In genomic region chr6:145139451-145139850, GRCh38 we compare ENCODE assay signal across 12 cellular contexts.
DNase-seq lines count a peak whose midpoint lies in the region; ATAC-seq and TF ChIP-seq lines count a peak whose summit lies in the region.
"Had no signal": no experiment of that assay in that cellular context is flagged by ENCODE, and none has a peak within 500 bp of the region (broad histone marks: within the 10 kb centered on the region; RNA-seq: fewer than 3 reads in every experiment).

No MANE protein-coding gene starts in this region.

- no peaks in the 10 kb centered on the region for H3K36me3 Mint-ChIP-seq in activated CD8-positive, alpha-beta T cell treated with anti-CD3 and anti-CD28 coated beads, Interleukin-2, amount 10 ng/mL, durations not matched to agents 7 days and 5 days (ENCODE audit: low read depth)
- no peaks in the 10 kb centered on the region for H3K36me3 Mint-ChIP-seq in activated CD4-positive, alpha-beta memory T cell treated with anti-CD3 and anti-CD28 coated beads for 36 hours

- CTCF ChIA-PET in activated CD8-positive, alpha-beta T cell treated with anti-CD3 and anti-CD28 coated beads, Interleukin-2, amount 10 ng/mL, durations not matched to agents 7 days and 5 days (lab: Charles Lee): no interaction called here
- CTCF ChIA-PET in activated CD4-positive, alpha-beta memory T cell treated with anti-CD3 and anti-CD28 coated beads for 36 hours (lab: Charles Lee): no interaction called here

- no peak for TF ChIP-seq CTCF in right lobe of liver (IDR thresholded peaks at IDR 0.05)

- no peak overlapping the region for H3K9ac ChIP-seq in SK-N-MC (ENCODE audit: insufficient read length)

- no peaks in the 10 kb centered on the region for H3K27me3 ChIP-seq in right lobe of liver

- H3K27me3 Mint-ChIP-seq in activated CD8-positive, alpha-beta T cell treated with anti-CD3 and anti-CD28 coated beads, Interleukin-2, amount 10 ng/mL, durations not matched to agents 7 days and 5 days (ENCODE audit: low read depth): no peaks in the 10 kb centered on the region
- peaks cover 14% of the 10 kb centered on the region for H3K27me3 Mint-ChIP-seq in activated CD4-positive, alpha-beta memory T cell treated with anti-CD3 and anti-CD28 coated beads for 36 hours

- TF ChIP-seq POLR2A in right lobe of liver (IDR thresholded peaks at IDR 0.05): no peak

- H3K4me1 ChIP-seq in right lobe of liver: peaks cover 0 to 13% (median 0%) of the 10 kb centered on the region in 4 donors

- no peaks in the 10 kb centered on the region for H3K9me3 ChIP-seq in SK-N-MC (ENCODE audit: low read depth, low read length)
- H3K9me3 ChIP-seq in right lobe of liver: no peaks in the 10 kb centered on the region

- H3K36me3 ChIP-seq in SK-N-MC (ENCODE audit: insufficient read depth, low read length) (no peaks in the 10 kb centered on the region), right lobe of liver (no peaks in the 10 kb centered on the region)

- peak overlapping the region; percentile 77 for H3K27ac ChIP-seq in SK-N-MC
- no peak overlapping the region for H3K27ac ChIP-seq in right lobe of liver
- H3K27ac ChIP-seq: C4-2B had no signal

- no peaks in the 10 kb centered on the region for H3K9me3 Mint-ChIP-seq in activated CD8-positive, alpha-beta T cell treated with anti-CD3 and anti-CD28 coated beads, Interleukin-2, amount 10 ng/mL, durations not matched to agents 7 days and 5 days (ENCODE audit: insufficient read depth)
- no peaks in the 10 kb centered on the region for H3K9me3 Mint-ChIP-seq in activated CD4-positive, alpha-beta memory T cell treated with anti-CD3 and anti-CD28 coated beads for 36 hours
- H3K9me3 Mint-ChIP-seq: activated CD4-positive, alpha-beta memory T cell treated with anti-CD3 and anti-CD28 coated beads, Interleukin-2, amount 10 ng/mL, durations not matched to agents 7 days and 5 days; activated naive CD4-positive, alpha-beta T cell treated with anti-CD3 and anti-CD28 coated beads for 36 hours; central memory CD8-positive, alpha-beta T cell had no signal

- no peaks in the 10 kb centered on the region for H3K4me1 Mint-ChIP-seq in activated CD8-positive, alpha-beta T cell treated with anti-CD3 and anti-CD28 coated beads, Interleukin-2, amount 10 ng/mL, durations not matched to agents 7 days and 5 days (ENCODE audit: low read depth)
- no peaks in the 10 kb centered on the region for H3K4me1 Mint-ChIP-seq in activated CD4-positive, alpha-beta memory T cell treated with anti-CD3 and anti-CD28 coated beads for 36 hours (ENCODE audit: low read depth)
- H3K4me1 Mint-ChIP-seq: activated CD4-positive, alpha-beta memory T cell treated with anti-CD3 and anti-CD28 coated beads, Interleukin-2, amount 10 ng/mL, durations not matched to agents 7 days and 5 days; central memory CD8-positive, alpha-beta T cell had no signal

- intact Hi-C loops in right lobe of liver (cut with DNase I): no loop called here
- intact Hi-C loops in activated CD4-positive, alpha-beta memory T cell treated with anti-CD3 and anti-CD28 coated beads for 36 hours (cut with micrococcal nuclease): no loop called here

- H3K27ac Mint-ChIP-seq in activated CD8-positive, alpha-beta T cell treated with anti-CD3 and anti-CD28 coated beads, Interleukin-2, amount 10 ng/mL, durations not matched to agents 7 days and 5 days: no peak overlapping the region
- H3K27ac Mint-ChIP-seq in activated CD4-positive, alpha-beta memory T cell treated with anti-CD3 and anti-CD28 coated beads for 36 hours: no peak overlapping the region
- H3K27ac Mint-ChIP-seq: activated CD4-positive, alpha-beta memory T cell treated with anti-CD3 and anti-CD28 coated beads, Interleukin-2, amount 10 ng/mL, durations not matched to agents 7 days and 5 days; activated naive CD4-positive, alpha-beta T cell treated with anti-CD3 and anti-CD28 coated beads for 36 hours had no signal

- H3K4me3 ChIP-seq in SK-N-MC (peak overlapping the region; percentile 9; the same call in 1 of the 2 replicates), right lobe of liver (no peak overlapping the region)

- WGBS in right lobe of liver (ENCODE audit: insufficient coverage, low coverage, low lambda C conversion rate, missing lambda C conversion rate): 24% methylated on average over 5 of the region's 5 CpGs

- ATAC-seq in right lobe of liver (peak; percentile 92 to 97 (median 95)), HG02759 (IDR thresholded peaks at IDR 0.05; ENCODE audit: unreplicated experiment) (no peak)
- ATAC-seq in activated CD8-positive, alpha-beta T cell treated with anti-CD3 and anti-CD28 coated beads, Interleukin-2, amount 10 ng/mL, durations not matched to agents 7 days and 5 days: no peak

- H3K4me3 Mint-ChIP-seq in activated CD8-positive, alpha-beta T cell treated with anti-CD3 and anti-CD28 coated beads, Interleukin-2, amount 10 ng/mL, durations not matched to agents 7 days and 5 days: no peak overlapping the region
- H3K4me3 Mint-ChIP-seq in activated CD4-positive, alpha-beta memory T cell treated with anti-CD3 and anti-CD28 coated beads for 36 hours: no peak overlapping the region
- H3K4me3 Mint-ChIP-seq: activated CD4-positive, alpha-beta memory T cell treated with anti-CD3 and anti-CD28 coated beads, Interleukin-2, amount 10 ng/mL, durations not matched to agents 7 days and 5 days; activated naive CD4-positive, alpha-beta T cell treated with anti-CD3 and anti-CD28 coated beads for 36 hours; central memory CD8-positive, alpha-beta T cell had no signal

- peak; percentile 9 for DNase-seq in EH (ENCODE audit: low read depth)
- peak; percentile 52 for DNase-seq in NCI-H1105 (lab: John Stamatoyannopoulos, UW)
- DNase-seq in SK-N-MC (ENCODE audit: low read depth, low spot score): no peak
- peak; percentile 52 to 81 (median 64) for DNase-seq in right lobe of liver
- no peak for DNase-seq in activated CD8-positive, alpha-beta T cell treated with anti-CD3 and anti-CD28 coated beads, Interleukin-2, amount 10 ng/mL, durations not matched to agents 7 days and 5 days
- DNase-seq in activated CD4-positive, alpha-beta memory T cell treated with anti-CD3 and anti-CD28 coated beads for 36 hours: no peak
- DNase-seq in NCI-H2196 (lab: John Stamatoyannopoulos, UW; ENCODE audit: unreplicated experiment): no peak
- DNase-seq: activated CD4-positive, alpha-beta memory T cell treated with anti-CD3 and anti-CD28 coated beads, Interleukin-2, amount 10 ng/mL, durations not matched to agents 7 days and 5 days; activated naive CD4-positive, alpha-beta T cell treated with anti-CD3 and anti-CD28 coated beads for 36 hours had no signal

- POLR2A ChIA-PET in activated CD8-positive, alpha-beta T cell treated with anti-CD3 and anti-CD28 coated beads, Interleukin-2, amount 10 ng/mL, durations not matched to agents 7 days and 5 days (lab: Charles Lee): no interaction called here
- POLR2A ChIA-PET in activated CD4-positive, alpha-beta memory T cell treated with anti-CD3 and anti-CD28 coated beads for 36 hours (lab: Charles Lee): no interaction called here

Comparison
In these comparisons a context has a peak if more than half of its experiments do, and no peak if none do; other contexts are left out.
1. DNase-seq: peak in EH (single experiment), NCI-H1105 (single experiment) and right lobe of liver (3 of 3); none in SK-N-MC (single experiment), activated CD8-positive, alpha-beta T cell treated with anti-CD3 and anti-CD28 coated beads, Interleukin-2, amount 10 ng/mL, durations not matched to agents 7 days and 5 days (single experiment), activated CD4-positive, alpha-beta memory T cell treated with anti-CD3 and anti-CD28 coated beads for 36 hours (single experiment) and NCI-H2196 (single experiment).
2. ATAC-seq: peak in right lobe of liver (4 of 4); none in HG02759 (single experiment) and activated CD8-positive, alpha-beta T cell treated with anti-CD3 and anti-CD28 coated beads, Interleukin-2, amount 10 ng/mL, durations not matched to agents 7 days and 5 days (single experiment).